In the genomic region with DNA sequence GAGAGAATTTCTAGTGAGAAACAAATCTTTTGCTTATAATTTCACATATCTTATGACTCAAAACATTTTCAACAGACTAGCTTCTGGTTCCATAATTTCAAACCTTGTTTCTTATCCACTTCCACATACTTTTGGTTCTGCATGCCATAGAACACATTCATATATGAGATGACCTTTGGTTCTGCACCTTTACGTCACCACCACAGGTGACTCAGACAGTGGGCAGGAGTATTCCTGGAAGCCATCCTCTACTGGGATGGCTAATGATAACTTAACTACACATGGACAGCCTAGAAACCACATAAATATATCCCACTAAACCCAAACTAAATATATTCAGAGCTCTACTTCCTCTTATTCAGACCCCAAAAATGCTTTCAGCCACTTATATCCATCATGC, we compare ENCODE assay signal across 15 cellular contexts.
DNase-seq lines count a peak whose midpoint lies in the region; FAIRE-seq and TF ChIP-seq lines count a peak whose summit lies in the region.
"Had no signal": no experiment of that assay in that cellular context is flagged by ENCODE, and none has a peak within 500 bp of the region (broad histone marks: within the 10 kb centered on the region; RNA-seq: fewer than 3 reads in every experiment).

No MANE protein-coding gene starts in this region.

- no TSS peak for BruUV-seq in Calu3 (replicated peaks; lab: Mats Ljungman, UMichigan)

- no peak overlapping the region for H3K4me3 ChIP-seq in bronchial epithelial cell (ENCODE audit: low read depth, low read length)
- H3K4me3 ChIP-seq in MM.1S (ENCODE audit: low read length) = no peak overlapping the region
- H3K4me3 ChIP-seq in tibial artery = no peak overlapping the region
- H3K4me3 ChIP-seq: GM12878 had no signal

- DNase-seq in Calu3 (peak; percentile 56), LoVo (ENCODE audit: low spot score) (peak; percentile 30), bronchial epithelial cell (ENCODE audit: low read depth) (peak; percentile 87), nephron progenitor cell (no peak), MM.1S (no peak), tibial artery (no peak), NCI-H748 treated with DMSO at 0.1 percent for 48 hours (lab: John Stamatoyannopoulos, UW) (no peak), immature natural killer cell (no peak)
- DNase-seq: activated CD4-positive, alpha-beta T cell treated with anti-CD3 and anti-CD28 coated beads for 48 hours; CD8-positive, alpha-beta T cell; NCI-H1436 had no signal

- intact Hi-C loops in Calu3 (cut with micrococcal nuclease; ENCODE audit: unreplicated experiment) = no loop called here
- intact Hi-C loops in tibial artery (cut with DNase I; ENCODE audit: low total_unique reads) = no loop called here

- H3K4me3 Mint-ChIP-seq in Calu3 (ENCODE audit: low read depth, unreplicated experiment) (no peak overlapping the region), nephron progenitor cell (no peak overlapping the region), immature natural killer cell (peak overlapping the region in 1 of 5 donors; percentile 20)
- H3K4me3 Mint-ChIP-seq: CD8-positive, alpha-beta T cell; central memory CD8-positive, alpha-beta T cell; neural crest cell had no signal

- H3K4me1 ChIP-seq in MM.1S (ENCODE audit: low read length) (no peaks in the 10 kb centered on the region), tibial artery (no peaks in the 10 kb centered on the region)

- FAIRE-seq in bronchial epithelial cell (lab: Jason Lieb, UNC) = no peak
- FAIRE-seq: GM12878 had no signal

- no peaks in the 10 kb centered on the region for H3K9me2 ChIP-seq in MM.1S (replicated peaks; ENCODE audit: insufficient read depth, low read length)

- no peaks in the 10 kb centered on the region for H3K9me3 ChIP-seq in MM.1S (replicated peaks; ENCODE audit: insufficient read depth, low read length)
- no peaks in the 10 kb centered on the region for H3K9me3 ChIP-seq in tibial artery

- H3K27ac ChIP-seq in MM.1S (ENCODE audit: low read length) (no peak overlapping the region), tibial artery (no peak overlapping the region)

- H3F3A ChIP-seq in MM.1S (ENCODE audit: insufficient read depth, low read length) = no peaks in the 10 kb centered on the region

- no peak overlapping the region for H3K27ac Mint-ChIP-seq in Calu3 (ENCODE audit: unreplicated experiment)
- H3K27ac Mint-ChIP-seq in nephron progenitor cell = peak overlapping the region; percentile 26
- peak overlapping the region in 1 of 6 donors; percentile 6 for H3K27ac Mint-ChIP-seq in immature natural killer cell
- H3K27ac Mint-ChIP-seq: activated T-helper 2 cell treated with anti-CD3 and anti-CD28 coated beads, Interferon-gamma antibody, Interleukin-2, Interleukin-4, amounts not matched to agents 10 μg/mL and 5 μg/mL and 100 μg/mL, durations not matched to agents 14 hours and 24 hours and 36 hours; CD8-positive, alpha-beta T cell had no signal

- TF ChIP-seq CTCF in Calu3 (IDR thresholded peaks at IDR 0.05; ENCODE audit: unreplicated experiment) = no peak
- no peak for TF ChIP-seq CTCF in bronchial epithelial cell (IDR thresholded peaks at IDR 0.05; ENCODE audit: insufficient read depth, low read length, severe bottlenecking)
- TF ChIP-seq CTCF in nephron progenitor cell (IDR thresholded peaks at IDR 0.05) = no peak
- no peak for TF ChIP-seq CTCF in MM.1S (IDR thresholded peaks at IDR 0.05; ENCODE audit: low read length)
- no peak for TF ChIP-seq CTCF in tibial artery (IDR thresholded peaks at IDR 0.05)

- no peaks in the 10 kb centered on the region for H3K4me1 Mint-ChIP-seq in Calu3 (ENCODE audit: low read depth, unreplicated experiment)
- H3K4me1 Mint-ChIP-seq in nephron progenitor cell = no peaks in the 10 kb centered on the region
- H3K4me1 Mint-ChIP-seq in immature natural killer cell = peaks cover 34 to 39% of the 10 kb centered on the region in 2 donors

- no peaks in the 10 kb centered on the region for H3K27me3 Mint-ChIP-seq in Calu3 (ENCODE audit: unreplicated experiment)
- H3K27me3 Mint-ChIP-seq in nephron progenitor cell (ENCODE audit: low read depth, poor library complexity) = peaks cover 3% of the 10 kb centered on the region
- H3K27me3 Mint-ChIP-seq in immature natural killer cell (ENCODE audit: low read depth in 3 of 3) = peaks cover 0 to 6% (median 1%) of the 10 kb centered on the region in 3 donors
- H3K27me3 Mint-ChIP-seq: central memory CD8-positive, alpha-beta T cell had no signal

- H3K36me3 Mint-ChIP-seq in Calu3 (ENCODE audit: insufficient read depth, unreplicated experiment) = no peaks in the 10 kb centered on the region
- H3K36me3 Mint-ChIP-seq in nephron progenitor cell (ENCODE audit: low read depth) = no peaks in the 10 kb centered on the region
- H3K36me3 Mint-ChIP-seq in immature natural killer cell = peaks cover 3 to 5% (median 3%) of the 10 kb centered on the region in 3 donors
- H3K36me3 Mint-ChIP-seq: CD8-positive, alpha-beta T cell had no signal

- H3K4me2 ChIP-seq in MM.1S (ENCODE audit: low read depth, low read length) = no peak overlapping the region

- H3K36me3 ChIP-seq in bronchial epithelial cell (ENCODE audit: control insufficient read depth, insufficient read depth, low read length) (no peaks in the 10 kb centered on the region), MM.1S (replicated peaks; ENCODE audit: insufficient read depth, low read length) (no peaks in the 10 kb centered on the region), tibial artery (no peaks in the 10 kb centered on the region)

- CTCF ChIA-PET in Calu3 (lab: Charles Lee) = no interaction called here

- H2AFZ ChIP-seq in MM.1S (ENCODE audit: low read length) = no peak overlapping the region

- H3K9me3 Mint-ChIP-seq in Calu3 (ENCODE audit: low read depth, unreplicated experiment) (no peaks in the 10 kb centered on the region), nephron progenitor cell (peaks cover 4% of the 10 kb centered on the region), immature natural killer cell (no peaks in the 10 kb centered on the region)
- H3K9me3 Mint-ChIP-seq: activated T-helper 2 cell treated with anti-CD3 and anti-CD28 coated beads, Interferon-gamma antibody, Interleukin-2, Interleukin-4, amounts not matched to agents 10 μg/mL and 5 μg/mL and 100 μg/mL, durations not matched to agents 14 hours and 24 hours and 36 hours; CD8-positive, alpha-beta T cell; central memory CD8-positive, alpha-beta T cell had no signal

- H4K20me1 ChIP-seq in MM.1S (ENCODE audit: insufficient read depth, low read length) = no peaks in the 10 kb centered on the region

- H3K9ac ChIP-seq in MM.1S (ENCODE audit: low read length) = no peak overlapping the region

- H3K79me2 ChIP-seq in MM.1S (ENCODE audit: low read length) = no peaks in the 10 kb centered on the region

- no peaks in the 10 kb centered on the region for H3K27me3 ChIP-seq in bronchial epithelial cell (ENCODE audit: control insufficient read depth, insufficient read depth, low read length)
- no peaks in the 10 kb centered on the region for H3K27me3 ChIP-seq in MM.1S (replicated peaks; ENCODE audit: insufficient read depth, low read length)
- H3K27me3 ChIP-seq in tibial artery = no peaks in the 10 kb centered on the region

Comparison
In these comparisons a context has a peak if more than half of its experiments do, and no peak if none do; other contexts are left out.
1. DNase-seq: peak in Calu3 (single experiment), LoVo (single experiment) and bronchial epithelial cell (single experiment); none in nephron progenitor cell (single experiment), MM.1S (single experiment), tibial artery (0 of 2), NCI-H748 treated with DMSO at 0.1 percent for 48 hours (single experiment) and immature natural killer cell (0 of 3).